In the genomic region with DNA sequence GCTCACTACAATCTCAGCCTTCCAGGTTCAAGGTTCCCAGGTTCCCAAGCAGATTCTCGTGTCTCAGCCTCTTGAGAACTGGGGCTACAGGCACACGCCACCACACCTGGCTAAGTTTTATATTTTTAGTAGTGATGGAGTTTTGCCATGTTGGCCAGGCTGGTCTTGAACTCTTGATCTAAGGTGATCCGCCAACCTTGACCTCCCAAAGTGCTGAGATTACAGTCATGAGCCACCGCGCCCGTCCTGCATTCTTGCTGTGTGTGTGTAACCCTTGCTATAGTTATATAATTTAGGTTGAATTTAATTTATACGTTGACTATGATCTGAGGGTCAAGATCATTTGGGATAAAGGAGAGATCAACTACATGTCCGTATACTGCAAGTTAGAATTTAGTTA, we compare ENCODE assay signal across 1 cellular context.
TF ChIP-seq lines count a peak whose summit lies in the region.

No MANE protein-coding gene starts in this region.

TF ChIP-seq in WTC11, 78 proteins besides CTCF, POLR2A, EP300 and RAD21 (continued from another document):
- no peak for TF ChIP-seq PRDM15 (CRISPR knock-in tag; IDR thresholded peaks at IDR 0.05)
